8 cellular contexts compared by ENCODE assay signal in the genomic region with DNA sequence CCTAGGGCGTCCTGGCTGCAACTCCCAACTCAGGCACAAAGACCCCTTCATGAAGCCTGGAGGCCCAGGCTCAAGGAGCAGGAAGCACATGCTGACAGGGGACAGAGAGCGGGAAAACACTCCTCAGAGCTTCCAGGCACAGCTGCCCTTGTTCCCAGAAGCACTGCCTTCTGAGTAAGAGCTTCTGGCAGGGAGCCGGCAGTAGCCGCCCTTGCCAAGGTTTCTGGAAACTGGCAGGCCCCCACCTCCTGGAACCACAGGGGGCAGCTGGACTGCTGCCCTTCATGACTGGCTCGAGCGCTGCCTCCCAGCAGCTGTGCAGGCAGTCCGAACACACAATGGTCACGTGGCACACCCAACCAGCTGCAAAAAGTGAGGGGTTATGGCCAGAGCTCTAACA. TPM values are rescaled to one million over a fixed set of nuclear protein-coding genes. Genes with fewer than 3 reads are reported as not detected.
DNase-seq lines count a peak whose midpoint lies in the region; ATAC-seq and TF ChIP-seq lines count a peak whose summit lies in the region.

No MANE protein-coding gene starts in this region.

- intact Hi-C loops in HCT116 (cut with micrococcal nuclease) = loop anchor here (10.0 kb wide), 1 partner anchor 109 kb away; a partner anchor contains a TSS
- intact Hi-C loops in right cardiac atrium (cut with DNase I) = loop anchor here (2.0 to 10.0 kb wide), 4 partner anchors 69 to 289 kb away; a partner anchor contains a TSS

- no TSS peak for BruUV-seq in HCT116 (replicated peaks; lab: Mats Ljungman, UMichigan)

- H3K4me3 ChIP-seq in HCT116 (replicated peaks in 1 of 2; ENCODE audit: low read depth in 1 of 2, low read length in 2 of 2) (no peak overlapping the region), right cardiac atrium (ENCODE audit: low read length) (no peak overlapping the region), skeletal muscle satellite cell (ENCODE audit: low read length) (no peak overlapping the region)

- H2AFZ ChIP-seq in HCT116 (ENCODE audit: low read depth, low read length, poor library complexity, severe bottlenecking) = no peak overlapping the region

- no peak overlapping the region for H3K4me2 ChIP-seq in HCT116 (ENCODE audit: low read length)
- peak overlapping the region; percentile 52 for H3K4me2 ChIP-seq in skeletal muscle satellite cell (ENCODE audit: low read length)

- TF ChIP-seq CTCF in HCT116 (IDR thresholded peaks at IDR 0.05 in 2 of 3, conservative IDR thresholded peaks at IDR 0.05 in 1 of 3; ENCODE audit: borderline replicate concordance in 1 of 3, insufficient read depth in 1 of 3, low read depth in 2 of 3, low read length in 2 of 3) = no peak

- ATAC-seq in HCT116 (no peak), right cardiac atrium (peak; percentile 89), GM19035 (IDR thresholded peaks at IDR 0.05; ENCODE audit: unreplicated experiment) (no peak)

- no peak for TF ChIP-seq RAD21 in HCT116 (IDR thresholded peaks at IDR 0.05; ENCODE audit: low read depth)

- POLR2A ChIA-PET in HCT116 (lab: Charles Lee) = no interaction called here

- CTCF ChIA-PET in HCT116 (lab: Charles Lee) = interaction anchor here (3.2 kb wide), 1 partner anchor 289 kb away, joined by 13 read pairs; no protein-coding TSS in a partner anchor

- H3K9me2 ChIP-seq in HCT116 (ENCODE audit: insufficient read depth) = no peaks in the 10 kb centered on the region

- H3K27ac ChIP-seq in HCT116 (ENCODE audit: low read depth, low read length) (no peak overlapping the region), angular gyrus (ENCODE audit: low read depth, low read length) (peak overlapping the region; percentile 59), right cardiac atrium (ENCODE audit: low read length) (peak overlapping the region; percentile 28)

- H3K4me1 ChIP-seq in HCT116 (ENCODE audit: control insufficient read depth in 1 of 2, insufficient read depth in 2 of 2, low read length in 2 of 2) (no peaks in the 10 kb centered on the region), right cardiac atrium (ENCODE audit: control insufficient read depth, insufficient read depth, low read length) (peaks cover 24% of the 10 kb centered on the region), skeletal muscle satellite cell (ENCODE audit: control insufficient read depth, insufficient read depth, low read length) (peaks cover 26% of the 10 kb centered on the region)

- no peak for TF ChIP-seq POLR2A in HCT116 (IDR thresholded peaks at IDR 0.05; ENCODE audit: borderline replicate concordance, extremely low read depth, insufficient read depth, insufficient read length)

- no peak overlapping the region for H3K9ac ChIP-seq in HCT116 (ENCODE audit: low read length)
- peak overlapping the region; percentile 12 for H3K9ac ChIP-seq in skeletal muscle satellite cell (ENCODE audit: low read depth, low read length)

- no peaks in the 10 kb centered on the region for H3K27me3 ChIP-seq in HCT116 (ENCODE audit: insufficient read depth, low read length)
- no peaks in the 10 kb centered on the region for H3K27me3 ChIP-seq in right cardiac atrium (ENCODE audit: control insufficient read depth, insufficient read depth)
- no peaks in the 10 kb centered on the region for H3K27me3 ChIP-seq in skeletal muscle satellite cell (ENCODE audit: control insufficient read depth, insufficient read depth, low read length)

- no peaks in the 10 kb centered on the region for H4K20me1 ChIP-seq in HCT116 (ENCODE audit: insufficient read depth)

- DNase-seq in HCT116 (ENCODE audit: low read depth, low spot score) (no peak), right cardiac atrium (peak; percentile 92 to 97 (median 96)), NCI-H1436 treated with DMSO at 0.1 percent for 48 hours (lab: John Stamatoyannopoulos, UW) (no peak), NCI-H1930 (lab: John Stamatoyannopoulos, UW) (no peak)
- no peak for DNase-seq in stimulated activated CD4-positive, alpha-beta T cell treated with anti-CD3 and anti-CD28 coated beads, Interleukin-4, amount 100 ng/mL, for 1 hour

- 14% methylated on average over 8 of the region's 8 CpGs for WGBS in right cardiac atrium

- RAD21 ChIA-PET in HCT116 (lab: Charles Lee; ENCODE audit: low non-redundant PET in 1 of 2, low total read pairs in 2 of 2, uncharacterized antibody in 2 of 2, unreplicated experiment in 2 of 2) = no interaction called here

- H3K36me3 ChIP-seq in HCT116 (ENCODE audit: control insufficient read depth in 1 of 2, insufficient read depth in 2 of 2, low read length in 2 of 2) (peaks cover 2 to 17% of the 10 kb centered on the region in 2 experiments; a peak in 1 of 4 replicates), skeletal muscle satellite cell (ENCODE audit: insufficient read depth, low read length) (peaks cover 75% of the 10 kb centered on the region)

- peaks cover 56% of the 10 kb centered on the region for H3K79me2 ChIP-seq in HCT116 (ENCODE audit: insufficient read depth, low read length)

- no peaks in the 10 kb centered on the region for H3K9me3 ChIP-seq in HCT116 (ENCODE audit: control insufficient read depth in 1 of 2, insufficient read depth in 1 of 2, low read depth in 1 of 2, low read length in 2 of 2)
- no peaks in the 10 kb centered on the region for H3K9me3 ChIP-seq in right cardiac atrium (ENCODE audit: control insufficient read depth, low read length)
- no peaks in the 10 kb centered on the region for H3K9me3 ChIP-seq in skeletal muscle satellite cell (replicated peaks; ENCODE audit: low read length)

TF ChIP-seq in HCT116, 20 proteins besides CTCF, POLR2A, EP300 and RAD21:
- TF ChIP-seq, protein P1, sequence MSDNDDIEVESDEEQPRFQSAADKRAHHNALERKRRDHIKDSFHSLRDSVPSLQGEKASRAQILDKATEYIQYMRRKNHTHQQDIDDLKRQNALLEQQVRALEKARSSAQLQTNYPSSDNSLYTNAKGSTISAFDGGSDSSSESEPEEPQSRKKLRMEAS (IDR thresholded peaks at IDR 0.05) = 0 out of 2 replicates have a peak, but pooled peaks have one; percentile 14
- no peak for TF ChIP-seq SIN3A (IDR thresholded peaks at IDR 0.05; ENCODE audit: low read depth)

RNA-seq across cellular contexts. Expression of a gene that starts 33.6 kb away (rescaled TPM):
- total RNA-seq in HCT116 (2021; ENCODE audit: unreplicated experiment) (0.12 TPM), right cardiac atrium (under 1 TPM in 2 of 4 donors, not detected in 2; 0.11 to 0.17 TPM)
- polyA plus RNA-seq in HCT116 (2012) = 0.21 TPM in 1 of 2 replicates, not detected in the other
- polyA plus RNA-seq in right cardiac atrium = 0.09 TPM
- total RNA-seq in skeletal muscle satellite cell (2012; rRNA removed) = under 0.01 TPM in 1 of 2 replicates, not detected in the other

Comparison
In these comparisons a context has a peak if more than half of its experiments do, and no peak if none do; other contexts are left out.
1. ATAC-seq: peak in right cardiac atrium (2 of 2); none in HCT116 (single experiment) and GM19035 (single experiment).
2. DNase-seq: peak in right cardiac atrium (3 of 3); none in HCT116 (single experiment), stimulated activated CD4-positive, alpha-beta T cell treated with anti-CD3 and anti-CD28 coated beads, Interleukin-4, amount 100 ng/mL, for 1 hour (single experiment), NCI-H1436 treated with DMSO at 0.1 percent for 48 hours (single experiment) and NCI-H1930 (0 of 2).